Comparison of ENCODE assay signal across 8 cellular contexts in the genomic region with DNA sequence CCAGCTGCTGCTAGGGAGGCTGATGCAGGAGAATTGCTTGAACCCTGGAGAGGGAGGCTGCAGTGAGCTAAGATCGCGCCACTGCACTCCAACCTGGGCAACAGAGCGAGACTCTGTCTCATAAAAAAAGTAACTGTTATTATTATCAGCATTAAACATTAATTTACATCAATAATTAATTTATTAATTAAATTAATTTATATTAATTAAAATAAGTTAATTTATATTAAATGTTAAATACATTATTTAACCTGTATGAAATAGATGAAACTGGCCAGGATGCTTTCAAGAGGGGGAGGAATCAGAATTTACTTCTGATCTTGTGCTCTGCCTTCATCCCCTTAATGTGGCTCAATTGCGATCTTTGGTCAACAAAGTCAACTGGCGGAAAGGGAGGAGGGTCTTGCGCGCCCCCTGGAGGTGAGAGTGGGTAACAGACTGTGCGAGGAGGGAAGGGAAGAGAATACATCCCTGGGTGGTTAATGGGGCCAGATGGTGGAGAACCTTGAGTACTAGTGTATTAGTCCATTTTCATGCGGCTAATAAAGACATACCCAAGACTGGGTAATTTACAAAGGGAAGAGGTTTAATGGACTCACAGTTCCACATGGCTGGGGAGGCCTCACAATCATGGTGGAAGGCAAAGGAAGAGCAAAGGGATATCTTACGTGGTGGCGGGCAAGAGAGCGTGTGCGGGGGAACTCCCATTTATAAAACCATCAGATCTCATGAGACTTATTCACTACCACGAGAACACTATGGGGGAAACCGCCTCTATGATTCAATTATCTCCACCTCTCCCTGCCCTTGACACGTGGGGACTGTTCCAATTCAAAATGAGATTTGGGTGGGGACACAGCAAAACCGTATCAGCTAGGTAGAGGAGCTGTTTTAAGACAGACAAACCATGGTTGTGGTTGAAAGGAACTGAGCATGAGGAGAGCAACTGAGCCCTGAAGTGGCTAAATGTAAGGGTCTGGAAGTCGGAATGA. TPM values are rescaled to one million over a fixed set of nuclear protein-coding genes. Genes with fewer than 3 reads are reported as not detected.
DNase-seq lines count a peak whose midpoint lies in the region; ATAC-seq and TF ChIP-seq lines count a peak whose summit lies in the region.

No MANE protein-coding gene starts in this region.

- TF ChIP-seq CTCF in GM12872 (IDR thresholded peaks at IDR 0.05; ENCODE audit: insufficient read depth, low read depth, low read length): peak; percentile 85
- TF ChIP-seq CTCF in choroid plexus epithelial cell (conservative IDR thresholded peaks at IDR 0.05; ENCODE audit: low read depth, low read length): peak; percentile 88
- TF ChIP-seq CTCF in right lobe of liver (IDR thresholded peaks at IDR 0.05): peak; percentile 82 to 95 (median 90)

- H3K36me3 ChIP-seq in right lobe of liver: no peaks in the 10 kb centered on the region

- WGBS in right lobe of liver (ENCODE audit: insufficient coverage, low coverage, low lambda C conversion rate, missing lambda C conversion rate): 53% methylated on average over 18 of the region's 18 CpGs

- intact Hi-C loops in right lobe of liver (cut with DNase I): loop anchor here (5.0 to 10.0 kb wide), 3 partner anchors 245 to 365 kb away; no protein-coding TSS in a partner anchor

- H3K4me3 ChIP-seq in choroid plexus epithelial cell (ENCODE audit: low read depth, low read length): no peak overlapping the region
- H3K4me3 ChIP-seq in right lobe of liver: no peak overlapping the region

- H3K27ac ChIP-seq in right lobe of liver: no peak overlapping the region

- ATAC-seq in right lobe of liver: peak; percentile 89 to 97 (median 93)
- no peak for ATAC-seq in HG02852 (IDR thresholded peaks at IDR 0.05; ENCODE audit: unreplicated experiment)
- ATAC-seq in GM18520 (IDR thresholded peaks at IDR 0.05; ENCODE audit: unreplicated experiment): no peak

- no peaks in the 10 kb centered on the region for H3K27me3 ChIP-seq in right lobe of liver

- TF ChIP-seq POLR2A in right lobe of liver (IDR thresholded peaks at IDR 0.05): no peak

- DNase-seq in NCI-H1930 (lab: John Stamatoyannopoulos, UW) (peak; percentile 60 to 67), choroid plexus epithelial cell (ENCODE audit: low read depth) (peak; percentile 65), right lobe of liver (peak; percentile 74 to 83 (median 75))
- peak; percentile 74 to 77 for DNase-seq in activated CD4-positive, alpha-beta T cell treated with anti-CD3 and anti-CD28 coated beads for 24 hours (ENCODE audit: low read depth in 2 of 2)
- DNase-seq in stimulated activated CD8-positive, alpha-beta memory T cell treated with anti-CD3 and anti-CD28 coated beads, Interleukin-15, amount 100 ng/mL, for 24 hours (ENCODE audit: low read depth): peak; percentile 73

- peaks cover 0 to 1% (median 0%) of the 10 kb centered on the region in 4 donors for H3K4me1 ChIP-seq in right lobe of liver

- no peaks in the 10 kb centered on the region for H3K9me3 ChIP-seq in right lobe of liver

RNA-seq across cellular contexts. Expression of a gene that starts 15.7 kb away (rescaled TPM):
- total RNA-seq in right lobe of liver: 10 to 100 TPM; 24.0 to 41.6 (median 31.0) TPM

Comparison
In these comparisons a context has a peak if more than half of its experiments do, and no peak if none do; other contexts are left out.
1. ATAC-seq: peak in right lobe of liver (4 of 4); none in HG02852 (single experiment) and GM18520 (single experiment).
2. Peak in every context shown above with its lines, with median percentiles within 50 percentile points of each other: CTCF ChIP-seq and DNase-seq.